13 cellular contexts compared by ENCODE assay signal in genomic region chr2:226477221-226478120, GRCh38.
DNase-seq lines count a peak whose midpoint lies in the region; ATAC-seq and TF ChIP-seq lines count a peak whose summit lies in the region.
"Had no signal": no experiment of that assay in that cellular context is flagged by ENCODE, and none has a peak within 500 bp of the region (broad histone marks: within the 10 kb centered on the region; RNA-seq: fewer than 3 reads in every experiment).

No MANE protein-coding gene starts in this region.

- peak overlapping the region; percentile 88 for H3K27ac ChIP-seq in ectodermal cell (ENCODE audit: insufficient read depth, low read depth, low read length, poor library complexity, severe bottlenecking)
- H3K27ac ChIP-seq in mesodermal cell (ENCODE audit: low read depth, low read length, severe bottlenecking): peak overlapping the region; percentile 99
- H3K27ac ChIP-seq in stomach smooth muscle (ENCODE audit: low read length): peak overlapping the region; percentile 74

- H3K27me3 Mint-ChIP-seq in HFFc6 (ENCODE audit: insufficient read depth): no peaks in the 10 kb centered on the region
- H3K27me3 Mint-ChIP-seq in activated T-cell treated with anti-CD3 and anti-CD28 coated beads, Interleukin-2, amount 50 U/mL, for 72 hours (ENCODE audit: low read depth): peaks cover 17% of the 10 kb centered on the region

- no peak for ATAC-seq in GM21786 (IDR thresholded peaks at IDR 0.05; ENCODE audit: unreplicated experiment)
- ATAC-seq in activated T-cell treated with anti-CD3 and anti-CD28 coated beads, Interleukin-2, amount 50 U/mL, for 72 hours (replicated peaks in 1 of 2): no peak
- ATAC-seq: activated naive CD4-positive, alpha-beta T cell treated with anti-CD3 and anti-CD28 coated beads, Interleukin-2, amount 50 U/mL, for 72 hours; naive thymus-derived CD4-positive, alpha-beta T cell had no signal

- H3K9me3 Mint-ChIP-seq in HFFc6: peaks cover 11% of the 10 kb centered on the region
- H3K9me3 Mint-ChIP-seq in activated T-cell treated with anti-CD3 and anti-CD28 coated beads, Interleukin-2, amount 50 U/mL, for 72 hours: no peaks in the 10 kb centered on the region
- H3K9me3 Mint-ChIP-seq: activated naive CD4-positive, alpha-beta T cell treated with anti-CD3 and anti-CD28 coated beads, Interleukin-2, amount 50 U/mL, for 72 hours had no signal

- no peak for TF ChIP-seq CTCF in HFFc6 (IDR thresholded peaks at IDR 0.05)

- peaks cover 80% of the 10 kb centered on the region for H3K4me1 Mint-ChIP-seq in HFFc6 (ENCODE audit: low read depth)
- no peaks in the 10 kb centered on the region for H3K4me1 Mint-ChIP-seq in activated T-cell treated with anti-CD3 and anti-CD28 coated beads, Interleukin-2, amount 50 U/mL, for 72 hours (ENCODE audit: low read depth)
- H3K4me1 Mint-ChIP-seq: naive thymus-derived CD4-positive, alpha-beta T cell had no signal

- peak overlapping the region in 1 of 2 donors; percentile 43 for H3K9ac ChIP-seq in stomach smooth muscle (ENCODE audit: low read length in 2 of 2)

- H3K4me3 ChIP-seq in ectodermal cell (ENCODE audit: insufficient read depth, low read depth, low read length) (no peak overlapping the region), mesodermal cell (ENCODE audit: extremely low read depth, insufficient read depth, low read length, poor library complexity, severe bottlenecking) (no peak overlapping the region), stomach smooth muscle (ENCODE audit: low read length in 2 of 2) (no peak overlapping the region)

- peaks cover 27% of the 10 kb centered on the region for H3K36me3 Mint-ChIP-seq in HFFc6 (ENCODE audit: low read depth)
- H3K36me3 Mint-ChIP-seq in activated T-cell treated with anti-CD3 and anti-CD28 coated beads, Interleukin-2, amount 50 U/mL, for 72 hours (ENCODE audit: insufficient read depth in 2 of 2): peaks cover 0 to 2% of the 10 kb centered on the region in 2 donors
- H3K36me3 Mint-ChIP-seq: activated naive CD4-positive, alpha-beta T cell treated with anti-CD3 and anti-CD28 coated beads, Interleukin-2, amount 50 U/mL, for 72 hours; naive thymus-derived CD4-positive, alpha-beta T cell had no signal

- H3K9me3 ChIP-seq in ectodermal cell (ENCODE audit: control insufficient read depth, low read length) (no peaks in the 10 kb centered on the region), mesodermal cell (ENCODE audit: control insufficient read depth, low read length) (peaks cover 7% of the 10 kb centered on the region), stomach smooth muscle (ENCODE audit: control insufficient read depth in 2 of 2, low read length in 2 of 2) (no peaks in the 10 kb centered on the region)

- H3K27me3 ChIP-seq in ectodermal cell (ENCODE audit: control insufficient read depth, insufficient read depth, low read length, poor library complexity, severe bottlenecking) (no peaks in the 10 kb centered on the region), stomach smooth muscle (ENCODE audit: control insufficient read depth in 1 of 2, insufficient read depth in 2 of 2, low read length in 2 of 2) (no peaks in the 10 kb centered on the region)

- no peaks in the 10 kb centered on the region for H3K36me3 ChIP-seq in ectodermal cell (ENCODE audit: control insufficient read depth, insufficient read depth, low read length)
- no peaks in the 10 kb centered on the region for H3K36me3 ChIP-seq in mesodermal cell (ENCODE audit: control insufficient read depth, insufficient read depth, low read length)
- H3K36me3 ChIP-seq in stomach smooth muscle (ENCODE audit: control insufficient read depth in 2 of 2, insufficient read depth in 2 of 2, low read length in 2 of 2): no peaks in the 10 kb centered on the region

- 83 to 86% methylated on average over 8 to 9 of the region's 10 CpGs for WGBS in ectodermal cell, 2 experiments
- 92 to 98% methylated on average over 5 of the region's 10 CpGs for WGBS in mesodermal cell (ENCODE audit: insufficient coverage in 2 of 2), 2 experiments

- H3K4me1 ChIP-seq in ectodermal cell (ENCODE audit: control insufficient read depth, insufficient read depth, low read length): peaks cover 22% of the 10 kb centered on the region
- H3K4me1 ChIP-seq in mesodermal cell (ENCODE audit: control insufficient read depth, insufficient read depth, low read length, poor library complexity, severe bottlenecking): peaks cover 63% of the 10 kb centered on the region
- H3K4me1 ChIP-seq in stomach smooth muscle (ENCODE audit: control insufficient read depth, insufficient read depth, low read length): peaks cover 10% of the 10 kb centered on the region

- DNase-seq in HFFc6 (no peak), NCI-H69 (lab: John Stamatoyannopoulos, UW) (no peak), A172 (ENCODE audit: low spot score) (no peak)
- no peak for DNase-seq in activated T-cell treated with anti-CD3 and anti-CD28 coated beads, Interleukin-2, amount 50 U/mL, for 72 hours
- DNase-seq: activated CD8-positive, alpha-beta memory T cell treated with anti-CD3 and anti-CD28 coated beads for 24 hours; naive thymus-derived CD4-positive, alpha-beta T cell; NCI-H187; stimulated activated CD4-positive, alpha-beta T cell treated with anti-CD3 and anti-CD28 coated beads, Interleukin-4, amount 100 ng/mL, for 24 hours had no signal

- H3K27ac Mint-ChIP-seq in HFFc6: peak overlapping the region; percentile 98
- H3K27ac Mint-ChIP-seq in activated T-cell treated with anti-CD3 and anti-CD28 coated beads, Interleukin-2, amount 50 U/mL, for 72 hours: no peak overlapping the region
- H3K27ac Mint-ChIP-seq: activated naive CD4-positive, alpha-beta T cell treated with anti-CD3 and anti-CD28 coated beads, Interleukin-2, amount 50 U/mL, for 72 hours; naive thymus-derived CD4-positive, alpha-beta T cell had no signal

- peak overlapping the region; percentile 31 for H3K4me3 Mint-ChIP-seq in HFFc6
- no peak overlapping the region for H3K4me3 Mint-ChIP-seq in activated T-cell treated with anti-CD3 and anti-CD28 coated beads, Interleukin-2, amount 50 U/mL, for 72 hours
- H3K4me3 Mint-ChIP-seq: naive thymus-derived CD4-positive, alpha-beta T cell had no signal
